Comparison of ENCODE assay signal across 1 cellular context in genomic region chr1:203744008-203744972, GRCh38.
TF ChIP-seq lines count a peak whose summit lies in the region.

No MANE protein-coding gene starts in this region.

TF ChIP-seq in HepG2, 621 proteins besides CTCF, POLR2A, EP300 and RAD21:
- TF ChIP-seq ZNF34 (CRISPR knock-in tag; IDR thresholded peaks at IDR 0.05; ENCODE audit: borderline replicate concordance): no peak
- TF ChIP-seq HIC2 (CRISPR knock-in tag; IDR thresholded peaks at IDR 0.05; ENCODE audit: low read depth): no peak
- no peak for TF ChIP-seq CSRNP1 (CRISPR knock-in tag; IDR thresholded peaks at IDR 0.05)
- no peak for TF ChIP-seq NFRKB (IDR thresholded peaks at IDR 0.05)
- TF ChIP-seq ZNF713 (CRISPR knock-in tag; IDR thresholded peaks at IDR 0.05): no peak
- no peak for TF ChIP-seq ZNF136 (CRISPR knock-in tag; IDR thresholded peaks at IDR 0.05; ENCODE audit: low read depth)
- no peak for TF ChIP-seq ZNF766 (CRISPR knock-in tag; IDR thresholded peaks at IDR 0.05; ENCODE audit: borderline replicate concordance)
- TF ChIP-seq ZSCAN9 (CRISPR knock-in tag; IDR thresholded peaks at IDR 0.05; ENCODE audit: borderline replicate concordance): no peak
- no peak for TF ChIP-seq ZNF547 (CRISPR knock-in tag; IDR thresholded peaks at IDR 0.05)
- TF ChIP-seq ZSCAN5A (CRISPR knock-in tag; IDR thresholded peaks at IDR 0.05; ENCODE audit: borderline replicate concordance): no peak
- TF ChIP-seq JARID2 (CRISPR knock-in tag; IDR thresholded peaks at IDR 0.05; ENCODE audit: insufficient replicate concordance): no peak
- no peak for TF ChIP-seq SP5 (CRISPR knock-in tag; IDR thresholded peaks at IDR 0.05; ENCODE audit: borderline replicate concordance, low read depth)
- TF ChIP-seq SP4 (CRISPR knock-in tag; IDR thresholded peaks at IDR 0.05): no peak
